In genomic region chr12:75684678-75685620, GRCh38 we compare ENCODE assay signal across 15 cellular contexts.
DNase-seq lines count a peak whose midpoint lies in the region; ATAC-seq and TF ChIP-seq lines count a peak whose summit lies in the region.
"Had no signal": no experiment of that assay in that cellular context is flagged by ENCODE, and none has a peak within 500 bp of the region (broad histone marks: within the 10 kb centered on the region; RNA-seq: fewer than 3 reads in every experiment).

No MANE protein-coding gene starts in this region.

- in situ Hi-C loops in Panc1 (cut with HindIII; ENCODE audit: low pct_unique_long_range_greater_than_20kb, low sequenced_read_pairs) = no loop called here

- H3K9me3 ChIP-seq in SK-N-SH = no peaks in the 10 kb centered on the region
- peaks cover 3% of the 10 kb centered on the region; the same call in 1 of the 2 replicates for H3K9me3 ChIP-seq in Panc1 (ENCODE audit: control insufficient read depth, insufficient read depth, low read depth, low read length)
- H3K9me3 ChIP-seq: spleen had no signal

- TF ChIP-seq CTCF in SK-N-SH (IDR thresholded peaks at IDR 0.05) (no peak), Panc1 (IDR thresholded peaks at IDR 0.05) (no peak), fibroblast of mammary gland (conservative IDR thresholded peaks at IDR 0.05; ENCODE audit: control insufficient read depth, insufficient read depth, low read depth, low read length) (no peak), type B pancreatic cell (conservative IDR thresholded peaks at IDR 0.05) (no peak)

- H3K79me2 ChIP-seq in SK-N-SH (ENCODE audit: insufficient read depth) = no peaks in the 10 kb centered on the region

- peaks cover 0 to 5% of the 10 kb centered on the region in 2 experiments; a peak in 1 of 4 replicates for H3K4me1 ChIP-seq in SK-N-SH (ENCODE audit: control insufficient read depth in 1 of 2, insufficient read depth in 2 of 2, low read depth in 1 of 2, low read length in 1 of 2)
- H3K4me1 ChIP-seq in Panc1 (ENCODE audit: control insufficient read depth, insufficient read depth, low read length) = no peaks in the 10 kb centered on the region
- H3K4me1 ChIP-seq: spleen had no signal

- CTCF ChIA-PET in SK-N-SH (lab: Yijun Ruan, JAX) = no interaction called here
- CTCF ChIA-PET in Panc1 (lab: Charles Lee) = no interaction called here

- no peaks in the 10 kb centered on the region for H3K36me3 ChIP-seq in SK-N-SH (replicated peaks in 1 of 2; ENCODE audit: control insufficient read depth in 1 of 2, insufficient read depth in 2 of 2, low read length in 1 of 2)
- no peaks in the 10 kb centered on the region for H3K36me3 ChIP-seq in Panc1 (ENCODE audit: control insufficient read depth, insufficient read depth, low read length)
- H3K36me3 ChIP-seq: spleen had no signal

- 83% methylated on average over 5 of the region's 5 CpGs for WGBS in SK-N-SH (ENCODE audit: low lambda C conversion rate)

- peaks cover 4% of the 10 kb centered on the region for H3K36me3 Mint-ChIP-seq in type B pancreatic cell
- H3K36me3 Mint-ChIP-seq: naive B cell had no signal

- ATAC-seq in SK-N-SH treated with all-trans-retinoic acid at 6 μM for 48 hours = no peak
- ATAC-seq in Panc1 = no peak
- ATAC-seq in GM18502 (IDR thresholded peaks at IDR 0.05; ENCODE audit: poor library complexity, unreplicated experiment) = no peak

- intact Hi-C loops in Panc1 (cut with micrococcal nuclease; ENCODE audit: unreplicated experiment) = no loop called here

- no peak overlapping the region for H2AFZ ChIP-seq in SK-N-SH (ENCODE audit: low read depth)

- H3K9me3 Mint-ChIP-seq in type B pancreatic cell = peaks cover 5% of the 10 kb centered on the region
- H3K9me3 Mint-ChIP-seq: immature natural killer cell had no signal

- H3K4me3 ChIP-seq in SK-N-SH (ENCODE audit: low read depth in 2 of 2, low read length in 1 of 2) = no peak overlapping the region
- H3K4me3 ChIP-seq in Panc1 (ENCODE audit: low read depth in 2 of 2, low read length in 2 of 2) = no peak overlapping the region
- no peak overlapping the region for H3K4me3 ChIP-seq in fibroblast of mammary gland (ENCODE audit: control insufficient read depth, low read depth, low read length)
- H3K4me3 ChIP-seq: spleen had no signal

- TF ChIP-seq RAD21 in SK-N-SH (IDR thresholded peaks at IDR 0.05; ENCODE audit: low read length) = no peak

- no peak overlapping the region for H3K9ac ChIP-seq in SK-N-SH

- H3K27me3 Mint-ChIP-seq in type B pancreatic cell = no peaks in the 10 kb centered on the region

- TF ChIP-seq EP300 in SK-N-SH (IDR thresholded peaks at IDR 0.05; ENCODE audit: borderline replicate concordance in 1 of 2, low read depth in 1 of 2, low read length in 1 of 2) = no peak

- no peak overlapping the region for H3K4me3 Mint-ChIP-seq in type B pancreatic cell
- H3K4me3 Mint-ChIP-seq: endodermal cell, immature natural killer cell, naive B cell had no signal

- peak overlapping the region; percentile 78 for H3K27ac Mint-ChIP-seq in type B pancreatic cell
- H3K27ac Mint-ChIP-seq: endodermal cell, immature natural killer cell had no signal

- DNase-seq in SK-N-SH = no peak
- DNase-seq in Panc1 (ENCODE audit: low read depth, low spot score) = no peak
- peak; percentile 84 for DNase-seq in fibroblast of mammary gland (ENCODE audit: low read depth)
- DNase-seq in type B pancreatic cell (ENCODE audit: extremely low spot score, unreplicated experiment) = no peak
- no peak for DNase-seq in NCI-H1048 (lab: John Stamatoyannopoulos, UW)
- no peak for DNase-seq in stimulated activated naive CD4-positive, alpha-beta T cell treated with Interleukin-2 at 50 U/mL for 16 hours (lab: John Stamatoyannopoulos, UW)
- DNase-seq: activated CD4-positive, alpha-beta T cell treated with anti-CD3 and anti-CD28 coated beads, Interleukin-2, amount 50 U/mL, for 1 hour; DND-41; endodermal cell; immature natural killer cell; naive B cell; NCI-H526; spleen had no signal

- H4K20me1 ChIP-seq in SK-N-SH (ENCODE audit: insufficient read depth) = no peaks in the 10 kb centered on the region

- H3F3A ChIP-seq in SK-N-SH (replicated peaks; ENCODE audit: insufficient read depth) = no peaks in the 10 kb centered on the region

- no TSS peak for BruUV-seq in Panc1 (replicated peaks; lab: Mats Ljungman, UMichigan)

- no peaks in the 10 kb centered on the region for H3K27me3 ChIP-seq in SK-N-SH (ENCODE audit: insufficient read depth)
- no peaks in the 10 kb centered on the region for H3K27me3 ChIP-seq in Panc1 (ENCODE audit: control insufficient read depth, insufficient read depth, low read length)
- H3K27me3 ChIP-seq: spleen had no signal

- no peaks in the 10 kb centered on the region for H3K9me2 ChIP-seq in SK-N-SH

- no peak overlapping the region for H3K4me2 ChIP-seq in SK-N-SH

- POLR2A ChIA-PET in SK-N-SH (lab: Yijun Ruan, JAX) = no interaction called here
- POLR2A ChIA-PET in Panc1 (lab: Charles Lee) = interaction anchor here (0.5 to 0.6 kb wide), 2 partner anchors 148 to 189 kb away, joined by 3 to 6 read pairs; no protein-coding TSS in a partner anchor

- H3K27ac ChIP-seq in SK-N-SH (ENCODE audit: low read depth in 2 of 2, low read length in 1 of 2) (peak overlapping the region in 1 of 2 experiments; percentile 2; a peak in 1 of 4 replicates), Panc1 (ENCODE audit: low read length) (peak overlapping the region; percentile 73; the same call in 1 of the 2 replicates)
- H3K27ac ChIP-seq: spleen had no signal

- H3K4me1 Mint-ChIP-seq in type B pancreatic cell (ENCODE audit: unreplicated experiment) = peaks cover 18% of the 10 kb centered on the region
- H3K4me1 Mint-ChIP-seq: endodermal cell, immature natural killer cell, naive B cell had no signal

TF ChIP-seq in SK-N-SH, 30 proteins besides CTCF, POLR2A, EP300 and RAD21:
- TF ChIP-seq MAX (IDR thresholded peaks at IDR 0.05; ENCODE audit: low read depth) (no peak), TCF12 (IDR thresholded peaks at IDR 0.05) (no peak), ZBTB33 (IDR thresholded peaks at IDR 0.05; ENCODE audit: borderline replicate concordance, low read depth) (no peak), RXRA (IDR thresholded peaks at IDR 0.05; ENCODE audit: borderline replicate concordance, low read depth) (no peak), SIN3A (IDR thresholded peaks at IDR 0.05; ENCODE audit: borderline replicate concordance, low read depth, low read length) (no peak), NFIC (IDR thresholded peaks at IDR 0.05; ENCODE audit: borderline replicate concordance) (no peak), TEAD4 (IDR thresholded peaks at IDR 0.05; ENCODE audit: borderline replicate concordance, insufficient read depth) (no peak), FOSL2 (IDR thresholded peaks at IDR 0.05; ENCODE audit: borderline replicate concordance, low read depth) (peak; percentile 21; the same call in 1 of the 2 replicates)
TF ChIP-seq in SK-N-SH: peak in this region for 1.

TF ChIP-seq in SK-N-SH treated with all-trans-retinoic acid at 6 μM for 48 hours, 23 proteins besides CTCF, POLR2A, EP300 and RAD21:
- TF ChIP-seq ARNTL (CRISPR knock-in tag; IDR thresholded peaks at IDR 0.05; ENCODE audit: borderline replicate concordance, low read depth) (no peak), ZNF70 (CRISPR knock-in tag; IDR thresholded peaks at IDR 0.05) (no peak)
